9 cellular contexts compared by ENCODE assay signal in the genomic region with DNA sequence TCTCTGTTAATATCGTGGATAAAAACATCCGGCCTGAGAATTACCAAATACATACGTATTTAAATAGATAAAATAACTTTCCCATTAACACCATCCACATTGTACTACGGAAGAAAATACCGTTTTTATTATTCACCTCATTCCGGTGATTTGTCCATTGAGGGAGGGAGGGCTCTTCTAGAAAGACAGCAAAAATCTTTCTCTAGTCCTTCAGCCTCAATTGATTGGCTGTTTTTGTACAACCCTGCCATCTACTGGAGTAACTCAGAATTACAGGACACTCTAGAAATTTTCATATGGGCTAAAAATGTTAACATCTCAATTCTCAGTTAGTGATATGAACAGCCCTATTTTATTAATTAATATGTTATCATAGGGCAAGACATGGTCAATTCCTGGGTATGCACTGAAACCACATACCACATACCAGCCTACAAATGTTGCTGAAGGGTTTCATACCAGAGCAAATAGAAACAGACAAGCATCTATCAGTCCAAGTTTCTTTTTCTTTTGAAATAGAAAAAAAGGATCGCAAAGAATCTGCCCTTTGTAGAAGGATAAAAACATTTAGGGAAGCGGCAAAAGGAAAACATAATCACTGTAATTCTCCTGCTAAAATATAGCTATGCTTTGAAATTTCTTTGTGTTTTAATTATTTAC. TPM values are rescaled to one million over a fixed set of nuclear protein-coding genes. Genes with fewer than 3 reads are reported as not detected.
DNase-seq lines count a peak whose midpoint lies in the region; ATAC-seq and TF ChIP-seq lines count a peak whose summit lies in the region.
"Had no signal": no experiment of that assay in that cellular context is flagged by ENCODE, and none has a peak within 500 bp of the region (broad histone marks: within the 10 kb centered on the region; RNA-seq: fewer than 3 reads in every experiment).

No MANE protein-coding gene starts in this region.

- DNase-seq in EL (peak; percentile 90), NCI-H460 (ENCODE audit: extremely low read depth, low read depth) (peak; percentile 62), left cardiac atrium (no peak), retinal pigment epithelial cell (ENCODE audit: low read depth) (no peak)
- no peak for DNase-seq in activated naive CD8-positive, alpha-beta T cell treated with anti-CD3 and anti-CD28 coated beads, Interleukin-2, amount 10 ng/mL, durations not matched to agents 7 days and 5 days

- H3K4me3 Mint-ChIP-seq in activated naive CD8-positive, alpha-beta T cell treated with anti-CD3 and anti-CD28 coated beads, Interleukin-2, amount 10 ng/mL, durations not matched to agents 7 days and 5 days = peak overlapping the region; percentile 12
- H3K4me3 Mint-ChIP-seq: natural killer cell treated with Interleukin-12 subunit alpha and Interleukin-12 subunit beta and Interleukin-15 and Interleukin-18, amount 100 ng/mL, for 72 hours had no signal

- H3K27ac ChIP-seq in 22Rv1 = no peak overlapping the region

- TF ChIP-seq CTCF in 22Rv1 (IDR thresholded peaks at IDR 0.05) (peak; percentile 90), retinal pigment epithelial cell (conservative IDR thresholded peaks at IDR 0.05; ENCODE audit: low read depth, low read length) (peak; percentile 71)

- H3K4me3 ChIP-seq in retinal pigment epithelial cell (ENCODE audit: low read length) = no peak overlapping the region

- H3K27me3 Mint-ChIP-seq in activated naive CD8-positive, alpha-beta T cell treated with anti-CD3 and anti-CD28 coated beads, Interleukin-2, amount 10 ng/mL, durations not matched to agents 7 days and 5 days = peaks cover 10% of the 10 kb centered on the region

- no peaks in the 10 kb centered on the region for H3K9me3 Mint-ChIP-seq in activated naive CD8-positive, alpha-beta T cell treated with anti-CD3 and anti-CD28 coated beads, Interleukin-2, amount 10 ng/mL, durations not matched to agents 7 days and 5 days
- H3K9me3 Mint-ChIP-seq: natural killer cell treated with Interleukin-12 subunit alpha and Interleukin-12 subunit beta and Interleukin-15 and Interleukin-18, amount 100 ng/mL, for 72 hours had no signal

- ATAC-seq in HG02885 (IDR thresholded peaks at IDR 0.05; ENCODE audit: poor library complexity, unreplicated experiment) (peak; percentile 73), left cardiac atrium (peak; percentile 74 to 87), HG03025 (IDR thresholded peaks at IDR 0.05; ENCODE audit: low FRiP score, unreplicated experiment) (no peak)
- no peak for ATAC-seq in activated naive CD8-positive, alpha-beta T cell treated with anti-CD3 and anti-CD28 coated beads, Interleukin-2, amount 10 ng/mL, durations not matched to agents 7 days and 5 days (ENCODE audit: low read depth)

- no peaks in the 10 kb centered on the region for H3K36me3 Mint-ChIP-seq in activated naive CD8-positive, alpha-beta T cell treated with anti-CD3 and anti-CD28 coated beads, Interleukin-2, amount 10 ng/mL, durations not matched to agents 7 days and 5 days
- H3K36me3 Mint-ChIP-seq: natural killer cell treated with Interleukin-12 subunit alpha and Interleukin-12 subunit beta and Interleukin-15 and Interleukin-18, amount 100 ng/mL, for 72 hours had no signal

- H3K27ac Mint-ChIP-seq in activated naive CD8-positive, alpha-beta T cell treated with anti-CD3 and anti-CD28 coated beads, Interleukin-2, amount 10 ng/mL, durations not matched to agents 7 days and 5 days = no peak overlapping the region
- H3K27ac Mint-ChIP-seq: natural killer cell treated with Interleukin-12 subunit alpha and Interleukin-12 subunit beta and Interleukin-15 and Interleukin-18, amount 100 ng/mL, for 72 hours had no signal

- intact Hi-C loops in left cardiac atrium (cut with DNase I) = loop anchor here in 1 of 2 donors (10.0 kb wide), 2 partner anchors 147 to 227 kb away; no protein-coding TSS in a partner anchor

- POLR2A ChIA-PET in activated naive CD8-positive, alpha-beta T cell treated with anti-CD3 and anti-CD28 coated beads, Interleukin-2, amount 10 ng/mL, durations not matched to agents 7 days and 5 days (lab: Charles Lee) = no interaction called here

- peaks cover 4% of the 10 kb centered on the region for H3K4me1 Mint-ChIP-seq in activated naive CD8-positive, alpha-beta T cell treated with anti-CD3 and anti-CD28 coated beads, Interleukin-2, amount 10 ng/mL, durations not matched to agents 7 days and 5 days

RNA-seq across cellular contexts. Expression of gene CDCA7L, which starts 55.8 kb away (rescaled TPM):
- 33.7 and 38.2 TPM in 2 replicates for total RNA-seq in NCI-H460 (2014; rRNA removed; shearing (Covaris generic))
- polyA plus RNA-seq in NCI-H460 (2014; cell fraction: nucleus; rRNA removed) = 42.9 and 48.7 TPM in 2 replicates
- 10 to 100 TPM; 51.9 to 60.7 TPM for total RNA-seq in activated naive CD8-positive, alpha-beta T cell treated with anti-CD3 and anti-CD28 coated beads, Interleukin-2, amount 10 ng/mL, durations not matched to agents 7 days and 5 days
- total RNA-seq in left cardiac atrium = 10 to 100 TPM; 23.9 to 55.7 TPM

Comparison
In these comparisons a context has a peak if more than half of its experiments do, and no peak if none do; other contexts are left out.
1. DNase-seq: peak in EL (single experiment) and NCI-H460 (single experiment); none in activated naive CD8-positive, alpha-beta T cell treated with anti-CD3 and anti-CD28 coated beads, Interleukin-2, amount 10 ng/mL, durations not matched to agents 7 days and 5 days (single experiment), left cardiac atrium (single experiment) and retinal pigment epithelial cell (single experiment).
2. ATAC-seq: peak in HG02885 (single experiment) and left cardiac atrium (2 of 2); none in activated naive CD8-positive, alpha-beta T cell treated with anti-CD3 and anti-CD28 coated beads, Interleukin-2, amount 10 ng/mL, durations not matched to agents 7 days and 5 days (single experiment) and HG03025 (single experiment).